1 cellular context compared by ENCODE assay signal in genomic region chr5:148846930-148847329, GRCh38.
A peak's percentile ranks its signal among the peaks of the same experiment; 100 is the strongest.
TF ChIP-seq lines count a peak whose summit lies in the region.

No MANE protein-coding gene starts in this region.

TF ChIP-seq in IMR-90, 13 proteins besides CTCF, POLR2A, EP300 and RAD21:
- TF ChIP-seq FOS (IDR thresholded peaks at IDR 0.05; ENCODE audit: low read depth, low read length), result 0 out of 2 replicates have a peak, but pooled peaks have one; percentile 38
- no peak for TF ChIP-seq MAZ (IDR thresholded peaks at IDR 0.05; ENCODE audit: borderline replicate concordance, low read depth, low read length)
